Comparison of ENCODE assay signal across 8 cellular contexts in the genomic region with DNA sequence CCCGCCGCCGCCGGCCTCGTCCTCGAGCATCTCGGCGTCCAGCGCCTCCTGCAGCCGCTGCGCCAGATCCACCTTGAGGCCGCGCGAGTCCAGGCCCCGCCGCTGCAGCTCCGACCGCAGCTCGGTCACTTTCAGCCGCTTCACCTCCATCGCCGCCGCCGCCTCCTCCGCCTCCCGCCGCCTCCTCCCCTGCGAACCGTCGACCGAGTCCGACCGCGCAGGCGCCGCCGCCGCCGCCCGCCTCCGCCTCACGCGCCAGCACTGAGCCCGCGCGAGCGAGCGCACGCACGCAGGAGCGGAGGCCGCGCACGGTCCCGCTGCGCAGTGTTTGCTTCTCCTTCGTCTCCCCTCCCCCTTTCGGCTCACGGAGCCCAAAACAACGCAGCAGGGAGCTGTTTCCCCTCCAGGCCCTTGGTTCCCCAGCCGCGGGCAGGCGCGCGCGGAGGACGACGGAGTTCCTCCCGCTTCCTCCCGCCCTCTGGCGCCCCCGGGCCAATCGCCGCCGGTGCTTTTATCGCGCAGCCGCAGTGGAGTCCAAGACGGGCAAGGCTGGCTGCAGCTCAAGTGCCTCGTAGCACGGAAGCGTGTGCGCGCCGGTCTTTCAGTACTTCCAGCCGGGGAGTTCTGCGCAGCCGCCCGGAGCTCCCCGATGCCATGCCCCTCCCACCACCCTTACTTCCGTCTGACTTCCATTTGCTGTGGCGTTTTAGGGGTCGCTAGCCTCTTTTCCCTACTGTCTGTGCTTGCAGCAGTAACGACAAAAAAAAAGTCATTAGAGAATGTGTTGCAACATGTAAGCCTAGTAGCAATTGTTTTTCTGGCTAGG. TPM values are rescaled to one million over a fixed set of nuclear protein-coding genes. Genes with fewer than 3 reads are reported as not detected.
A peak's percentile ranks its signal among the peaks of the same experiment; 100 is the strongest.
DNase-seq lines count a peak whose midpoint lies in the region; ATAC-seq and TF ChIP-seq lines count a peak whose summit lies in the region.

A gene (minus strand): TSS at position 451 of the 826 bp plus-strand sequence. CDS start 301 bp downstream, at position 150.

- POLR2A ChIA-PET in WTC11 (lab: Charles Lee), result interaction anchor here (0.6 to 4.2 kb wide), 24 partner anchors 12 to 1184 kb away, joined by 3 to 34 read pairs (median 5); a partner anchor contains a TSS

- H3K4me3 Mint-ChIP-seq in WTC11, result peak within 1 kb of the TSS; percentile 98

- H3K4me1 Mint-ChIP-seq in WTC11, result peaks cover 25% of the 10 kb centered on the region

- ATAC-seq in GM18909 (IDR thresholded peaks at IDR 0.05; ENCODE audit: poor library complexity, unreplicated experiment), result peak; percentile 76
- peak; percentile 78 for ATAC-seq in HG03175 (IDR thresholded peaks at IDR 0.05; ENCODE audit: unreplicated experiment)
- ATAC-seq in WTC11, result peak; percentile 89

- peak; percentile 99 for DNase-seq in AG08395 (ENCODE audit: low spot score)
- DNase-seq in NCI-H226, result peak; percentile 99
- peak; percentile 98 for DNase-seq in WTC11 (ENCODE audit: low spot score)
- DNase-seq in cardiac fibroblast (ENCODE audit: low read depth in 2 of 2), result peak; percentile 99 to 100
- DNase-seq in inferior parietal cortex (ENCODE audit: extremely low spot score), result peak; percentile 99
- peak; percentile 96 for DNase-seq in stimulated activated CD4-positive, alpha-beta T cell treated with anti-CD3 and anti-CD28 coated beads, Interleukin-12 subunit alpha, Interleukin-12 subunit beta, amount 100 ng/mL, for 24 hours (ENCODE audit: low read depth in 2 of 2)

- CTCF ChIA-PET in WTC11 (lab: Charles Lee), result interaction anchor here (0.6 to 7.6 kb wide), 31 partner anchors 9 to 1194 kb away, joined by 3 to 59 read pairs (median 4); a partner anchor contains a TSS

- peak within 1 kb of the TSS; percentile 89 to 93 for H3K4me3 ChIP-seq in cardiac fibroblast (replicated peaks in 1 of 2; ENCODE audit: low read depth in 2 of 2, low read length in 2 of 2)

- H3K36me3 Mint-ChIP-seq in WTC11, result peaks cover 39% of the 10 kb centered on the region

- no peak for TF ChIP-seq CTCF in WTC11 (IDR thresholded peaks at IDR 0.05)
- no peak for TF ChIP-seq CTCF in cardiac fibroblast (IDR thresholded peaks at IDR 0.05; ENCODE audit: low read depth, low read length)

- H3K27me3 Mint-ChIP-seq in WTC11 (ENCODE audit: low read depth), result peaks cover 4% of the 10 kb centered on the region; the same call in 1 of the 2 replicates

- no peaks in the 10 kb centered on the region for H3K9me3 Mint-ChIP-seq in WTC11

- peak within 1 kb of the TSS; percentile 100 for H3K27ac Mint-ChIP-seq in WTC11

TF ChIP-seq in WTC11, 78 proteins besides CTCF, POLR2A, EP300 and RAD21 (continues in another document):
- TF ChIP-seq, protein P1, sequence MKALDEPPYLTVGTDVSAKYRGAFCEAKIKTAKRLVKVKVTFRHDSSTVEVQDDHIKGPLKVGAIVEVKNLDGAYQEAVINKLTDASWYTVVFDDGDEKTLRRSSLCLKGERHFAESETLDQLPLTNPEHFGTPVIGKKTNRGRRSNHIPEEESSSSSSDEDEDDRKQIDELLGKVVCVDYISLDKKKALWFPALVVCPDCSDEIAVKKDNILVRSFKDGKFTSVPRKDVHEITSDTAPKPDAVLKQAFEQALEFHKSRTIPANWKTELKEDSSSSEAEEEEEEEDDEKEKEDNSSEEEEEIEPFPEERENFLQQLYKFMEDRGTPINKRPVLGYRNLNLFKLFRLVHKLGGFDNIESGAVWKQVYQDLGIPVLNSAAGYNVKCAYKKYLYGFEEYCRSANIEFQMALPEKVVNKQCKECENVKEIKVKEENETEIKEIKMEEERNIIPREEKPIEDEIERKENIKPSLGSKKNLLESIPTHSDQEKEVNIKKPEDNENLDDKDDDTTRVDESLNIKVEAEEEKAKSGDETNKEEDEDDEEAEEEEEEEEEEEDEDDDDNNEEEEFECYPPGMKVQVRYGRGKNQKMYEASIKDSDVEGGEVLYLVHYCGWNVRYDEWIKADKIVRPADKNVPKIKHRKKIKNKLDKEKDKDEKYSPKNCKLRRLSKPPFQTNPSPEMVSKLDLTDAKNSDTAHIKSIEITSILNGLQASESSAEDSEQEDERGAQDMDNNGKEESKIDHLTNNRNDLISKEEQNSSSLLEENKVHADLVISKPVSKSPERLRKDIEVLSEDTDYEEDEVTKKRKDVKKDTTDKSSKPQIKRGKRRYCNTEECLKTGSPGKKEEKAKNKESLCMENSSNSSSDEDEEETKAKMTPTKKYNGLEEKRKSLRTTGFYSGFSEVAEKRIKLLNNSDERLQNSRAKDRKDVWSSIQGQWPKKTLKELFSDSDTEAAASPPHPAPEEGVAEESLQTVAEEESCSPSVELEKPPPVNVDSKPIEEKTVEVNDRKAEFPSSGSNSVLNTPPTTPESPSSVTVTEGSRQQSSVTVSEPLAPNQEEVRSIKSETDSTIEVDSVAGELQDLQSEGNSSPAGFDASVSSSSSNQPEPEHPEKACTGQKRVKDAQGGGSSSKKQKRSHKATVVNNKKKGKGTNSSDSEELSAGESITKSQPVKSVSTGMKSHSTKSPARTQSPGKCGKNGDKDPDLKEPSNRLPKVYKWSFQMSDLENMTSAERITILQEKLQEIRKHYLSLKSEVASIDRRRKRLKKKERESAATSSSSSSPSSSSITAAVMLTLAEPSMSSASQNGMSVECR (CRISPR knock-in tag; IDR thresholded peaks at IDR 0.05; ENCODE audit: borderline replicate concordance), result no peak; the same call in 1 of the 2 replicates
- TF ChIP-seq FOXK1 (CRISPR knock-in tag; IDR thresholded peaks at IDR 0.05) (peak; percentile 89), ZNF263 (CRISPR knock-in tag; IDR thresholded peaks at IDR 0.05; ENCODE audit: low read depth) (0 out of 2 replicates have a peak, but pooled peaks have one; percentile 17), JAZF1 (CRISPR knock-in tag; IDR thresholded peaks at IDR 0.05) (no peak), MXD4 (CRISPR knock-in tag; IDR thresholded peaks at IDR 0.05; ENCODE audit: borderline replicate concordance) (no peak), ESRRA (CRISPR knock-in tag; IDR thresholded peaks at IDR 0.05; ENCODE audit: borderline replicate concordance) (0 out of 2 replicates have a peak, but pooled peaks have one; percentile 49), OVOL2 (CRISPR knock-in tag; IDR thresholded peaks at IDR 0.05; ENCODE audit: borderline replicate concordance) (no peak; the same call in 1 of the 2 replicates), JUN (CRISPR knock-in tag; IDR thresholded peaks at IDR 0.05) (no peak), SOX15 (CRISPR knock-in tag; IDR thresholded peaks at IDR 0.05) (no peak)
- TF ChIP-seq, protein P2, sequence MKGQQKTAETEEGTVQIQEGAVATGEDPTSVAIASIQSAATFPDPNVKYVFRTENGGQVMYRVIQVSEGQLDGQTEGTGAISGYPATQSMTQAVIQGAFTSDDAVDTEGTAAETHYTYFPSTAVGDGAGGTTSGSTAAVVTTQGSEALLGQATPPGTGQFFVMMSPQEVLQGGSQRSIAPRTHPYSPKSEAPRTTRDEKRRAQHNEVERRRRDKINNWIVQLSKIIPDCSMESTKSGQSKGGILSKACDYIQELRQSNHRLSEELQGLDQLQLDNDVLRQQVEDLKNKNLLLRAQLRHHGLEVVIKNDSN (CRISPR knock-in tag; IDR thresholded peaks at IDR 0.05), result no peak
- TF ChIP-seq, protein P3, sequence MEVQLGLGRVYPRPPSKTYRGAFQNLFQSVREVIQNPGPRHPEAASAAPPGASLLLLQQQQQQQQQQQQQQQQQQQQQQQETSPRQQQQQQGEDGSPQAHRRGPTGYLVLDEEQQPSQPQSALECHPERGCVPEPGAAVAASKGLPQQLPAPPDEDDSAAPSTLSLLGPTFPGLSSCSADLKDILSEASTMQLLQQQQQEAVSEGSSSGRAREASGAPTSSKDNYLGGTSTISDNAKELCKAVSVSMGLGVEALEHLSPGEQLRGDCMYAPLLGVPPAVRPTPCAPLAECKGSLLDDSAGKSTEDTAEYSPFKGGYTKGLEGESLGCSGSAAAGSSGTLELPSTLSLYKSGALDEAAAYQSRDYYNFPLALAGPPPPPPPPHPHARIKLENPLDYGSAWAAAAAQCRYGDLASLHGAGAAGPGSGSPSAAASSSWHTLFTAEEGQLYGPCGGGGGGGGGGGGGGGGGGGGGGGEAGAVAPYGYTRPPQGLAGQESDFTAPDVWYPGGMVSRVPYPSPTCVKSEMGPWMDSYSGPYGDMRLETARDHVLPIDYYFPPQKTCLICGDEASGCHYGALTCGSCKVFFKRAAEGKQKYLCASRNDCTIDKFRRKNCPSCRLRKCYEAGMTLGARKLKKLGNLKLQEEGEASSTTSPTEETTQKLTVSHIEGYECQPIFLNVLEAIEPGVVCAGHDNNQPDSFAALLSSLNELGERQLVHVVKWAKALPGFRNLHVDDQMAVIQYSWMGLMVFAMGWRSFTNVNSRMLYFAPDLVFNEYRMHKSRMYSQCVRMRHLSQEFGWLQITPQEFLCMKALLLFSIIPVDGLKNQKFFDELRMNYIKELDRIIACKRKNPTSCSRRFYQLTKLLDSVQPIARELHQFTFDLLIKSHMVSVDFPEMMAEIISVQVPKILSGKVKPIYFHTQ (CRISPR knock-in tag; IDR thresholded peaks at IDR 0.05), result no peak
- TF ChIP-seq, protein P4, sequence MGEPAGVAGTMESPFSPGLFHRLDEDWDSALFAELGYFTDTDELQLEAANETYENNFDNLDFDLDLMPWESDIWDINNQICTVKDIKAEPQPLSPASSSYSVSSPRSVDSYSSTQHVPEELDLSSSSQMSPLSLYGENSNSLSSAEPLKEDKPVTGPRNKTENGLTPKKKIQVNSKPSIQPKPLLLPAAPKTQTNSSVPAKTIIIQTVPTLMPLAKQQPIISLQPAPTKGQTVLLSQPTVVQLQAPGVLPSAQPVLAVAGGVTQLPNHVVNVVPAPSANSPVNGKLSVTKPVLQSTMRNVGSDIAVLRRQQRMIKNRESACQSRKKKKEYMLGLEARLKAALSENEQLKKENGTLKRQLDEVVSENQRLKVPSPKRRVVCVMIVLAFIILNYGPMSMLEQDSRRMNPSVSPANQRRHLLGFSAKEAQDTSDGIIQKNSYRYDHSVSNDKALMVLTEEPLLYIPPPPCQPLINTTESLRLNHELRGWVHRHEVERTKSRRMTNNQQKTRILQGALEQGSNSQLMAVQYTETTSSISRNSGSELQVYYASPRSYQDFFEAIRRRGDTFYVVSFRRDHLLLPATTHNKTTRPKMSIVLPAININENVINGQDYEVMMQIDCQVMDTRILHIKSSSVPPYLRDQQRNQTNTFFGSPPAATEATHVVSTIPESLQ (CRISPR knock-in tag; IDR thresholded peaks at IDR 0.05), result no peak
- TF ChIP-seq, protein P5, sequence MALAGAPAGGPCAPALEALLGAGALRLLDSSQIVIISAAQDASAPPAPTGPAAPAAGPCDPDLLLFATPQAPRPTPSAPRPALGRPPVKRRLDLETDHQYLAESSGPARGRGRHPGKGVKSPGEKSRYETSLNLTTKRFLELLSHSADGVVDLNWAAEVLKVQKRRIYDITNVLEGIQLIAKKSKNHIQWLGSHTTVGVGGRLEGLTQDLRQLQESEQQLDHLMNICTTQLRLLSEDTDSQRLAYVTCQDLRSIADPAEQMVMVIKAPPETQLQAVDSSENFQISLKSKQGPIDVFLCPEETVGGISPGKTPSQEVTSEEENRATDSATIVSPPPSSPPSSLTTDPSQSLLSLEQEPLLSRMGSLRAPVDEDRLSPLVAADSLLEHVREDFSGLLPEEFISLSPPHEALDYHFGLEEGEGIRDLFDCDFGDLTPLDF (CRISPR knock-in tag; IDR thresholded peaks at IDR 0.05), result peak; percentile 81; the same call in 1 of the 2 replicates

RNA-seq across cellular contexts. Expression of the gene that starts here (rescaled TPM):
- total RNA-seq in WTC11 (2021), result 42.1 to 42.9 TPM (median 42.2 TPM) in 3 replicates

Comparison
In these comparisons a context has a peak if more than half of its experiments do, and no peak if none do; other contexts are left out.
1. Peak in every context shown above with its lines: DNase-seq, ATAC-seq and H3K4me3 ChIP-seq.